In the genomic region with DNA sequence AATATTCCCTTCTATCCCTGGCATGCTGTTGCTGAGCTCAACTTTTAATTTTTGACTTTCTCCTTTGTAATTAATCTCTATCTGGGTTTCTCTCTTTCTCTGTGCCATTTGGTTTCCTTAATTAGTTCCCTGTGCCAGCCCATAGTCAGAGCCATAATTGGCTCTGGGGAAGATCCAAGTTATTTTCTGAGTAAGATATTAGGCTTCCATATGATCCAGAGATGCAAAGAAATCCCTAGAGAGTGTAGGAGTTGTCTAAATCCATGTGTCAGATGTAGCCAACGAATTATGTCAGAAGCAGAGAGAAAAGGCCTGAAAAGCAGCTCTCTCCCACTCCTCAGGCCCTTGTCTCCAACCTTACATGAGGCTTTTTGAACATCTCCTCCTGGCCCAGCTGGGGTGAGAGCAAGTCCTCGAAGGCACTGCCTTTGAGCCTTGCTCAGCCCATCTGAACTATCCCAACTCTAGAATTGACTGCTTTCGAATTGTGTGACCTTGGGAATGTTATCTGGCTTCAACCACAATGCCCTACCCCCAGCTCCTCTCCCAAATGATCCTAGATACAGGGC, we compare ENCODE assay signal across 30 cellular contexts. TPM values are rescaled to one million over a fixed set of nuclear protein-coding genes. Genes with fewer than 3 reads are reported as not detected.
"Had no signal": no experiment of that assay in that cellular context is flagged by ENCODE, and none has a peak within 500 bp of the region (broad histone marks: within the 10 kb centered on the region; RNA-seq: fewer than 3 reads in every experiment).

No MANE protein-coding gene starts in this region.

- H3K27ac ChIP-seq: adrenal gland, KMS-11, SJSA1 had no signal

- DNase-seq: activated CD4-positive, alpha-beta T cell treated with anti-CD3 and anti-CD28 coated beads for 36 hours; activated CD4-positive, alpha-beta T cell treated with anti-CD3 and anti-CD28 coated beads, Interleukin-2, amount 10 ng/mL, durations not matched to agents 7 days and 5 days; activated CD4-positive, alpha-beta T cell treated with anti-CD3 and anti-CD28 coated beads, Interleukin-2, amount 50 U/mL, for 48 hours; activated CD8-positive, alpha-beta T cell treated with anti-CD3 and anti-CD28 coated beads, Interleukin-2, amount 10 ng/mL, durations not matched to agents 7 days and 5 days; activated gamma-delta T cell treated with Interleukin-2 at 50 U/mL for 16 hours; activated naive CD4-positive, alpha-beta T cell treated with anti-CD3 and anti-CD28 coated beads for 36 hours; activated T-cell treated with anti-CD3 and anti-CD28 coated beads for 4 hours; activated T-cell treated with anti-CD3 and anti-CD28 coated beads, Interleukin-2, amount 50 U/mL, for 4 hours; adrenal gland; caudate nucleus; cerebellar nuclear complex; NCI-H1092 treated with DMSO at 0.1 percent for 48 hours; NCI-H1417; NCI-H146; NCI-H187 treated with DMSO at 0.1 percent for 48 hours; NCI-H2081; NCI-H226; NCI-H510A; NCI-H526; NCI-H774; SHP77 treated with DMSO at 0.1 percent for 48 hours; SK-N-SH had no signal

RNA-seq across cellular contexts. Expression of a gene that starts 46.4 kb away (rescaled TPM):
- total RNA-seq: activated CD4-positive, alpha-beta T cell treated with anti-CD3 and anti-CD28 coated beads for 36 hours; activated CD4-positive, alpha-beta T cell treated with anti-CD3 and anti-CD28 coated beads, Interleukin-2, amount 10 ng/mL, durations not matched to agents 7 days and 5 days; activated CD8-positive, alpha-beta T cell treated with anti-CD3 and anti-CD28 coated beads, Interleukin-2, amount 10 ng/mL, durations not matched to agents 7 days and 5 days; activated naive CD4-positive, alpha-beta T cell treated with anti-CD3 and anti-CD28 coated beads for 36 hours; activated naive CD4-positive, alpha-beta T cell treated with anti-CD3 and anti-CD28 coated beads, Interleukin-2, amount 50 U/mL, for 72 hours; activated T-cell treated with anti-CD3 and anti-CD28 coated beads, Interleukin-2, amount 50 U/mL, for 4 hours; activated T-helper 1 cell treated with anti-CD3 and anti-CD28 coated beads, Interleukin-12 subunit alpha, Interleukin-12 subunit beta, Interleukin-2, Interleukin-4 antibody, amounts not matched to agents 30 ng/mL and 10 ng/mL and 1 ng/mL, durations not matched to agents 14 hours and 24 hours and 36 hours; bronchial epithelial cell; LHCN-M2; M059J; RPMI7951; SJSA1 had no signal
